ENCODE assay signal across 35 cellular contexts in genomic region chr4:126174627-126175026, GRCh38.
"Had no signal": no experiment of that assay in that cellular context is flagged by ENCODE, and none has a peak within 500 bp of the region (broad histone marks: within the 10 kb centered on the region; RNA-seq: fewer than 3 reads in every experiment).

No MANE protein-coding gene starts in this region.

- H3K27me3 ChIP-seq: MG63 had no signal

- H3K36me3 ChIP-seq: MG63 had no signal

- H3K4me3 ChIP-seq: MG63 had no signal

- H3K9me3 ChIP-seq: MG63 had no signal

- DNase-seq: Kasumi-1, MG63, MM.1S, MV-4-11, NCI-H1048, NCI-H1092, NCI-H1092 treated with DMSO at 0.1 percent for 48 hours, NCI-H1105, NCI-H1105 treated with DMSO at 0.1 percent for 48 hours, NCI-H1417, NCI-H1417 treated with DMSO at 0.1 percent for 48 hours, NCI-H1436, NCI-H1436 treated with DMSO at 0.1 percent for 48 hours, NCI-H146, NCI-H1694, NCI-H1694 treated with DMSO at 0.1 percent for 48 hours, NCI-H187, NCI-H187 treated with DMSO at 0.1 percent for 48 hours, NCI-H1930, NCI-H2029, NCI-H2029 treated with DMSO at 0.1 percent for 48 hours, NCI-H2081, NCI-H2081 treated with DMSO at 0.1 percent for 48 hours, NCI-H2107, NCI-H2171, NCI-H2171 treated with DMSO at 0.1 percent for 48 hours, NCI-H2227 treated with DMSO at 0.1 percent for 48 hours, NCI-H226, NCI-H345, NCI-H446, NCI-H446 treated with DMSO at 0.1 percent for 48 hours, NCI-H510A, NCI-H510A treated with DMSO at 0.1 percent for 48 hours, NCI-H524, NCI-H524 treated with DMSO at 0.1 percent for 48 hours had no signal
